Comparison of ENCODE assay signal across 15 cellular contexts in genomic region chr11:12073436-12073835, GRCh38. TPM values are rescaled to one million over a fixed set of nuclear protein-coding genes. Genes with fewer than 3 reads are reported as not detected.
DNase-seq lines count a peak whose midpoint lies in the region; ATAC-seq and TF ChIP-seq lines count a peak whose summit lies in the region.
"Had no signal": no experiment of that assay in that cellular context is flagged by ENCODE, and none has a peak within 500 bp of the region (broad histone marks: within the 10 kb centered on the region; RNA-seq: fewer than 3 reads in every experiment).

No MANE protein-coding gene starts in this region.

- H3K4me1 ChIP-seq in Panc1 (ENCODE audit: control insufficient read depth, insufficient read depth, low read length), result no peaks in the 10 kb centered on the region
- H3K4me1 ChIP-seq in mesenchymal stem cell (ENCODE audit: control insufficient read depth, insufficient read depth, low read depth, low read length), result peaks cover 11% of the 10 kb centered on the region
- H3K4me1 ChIP-seq in transverse colon, result peaks cover 0 to 21% (median 8%) of the 10 kb centered on the region in 4 donors

- H4K8ac ChIP-seq in mesenchymal stem cell (ENCODE audit: low read length), result no peak overlapping the region

- TF ChIP-seq EP300 in transverse colon (IDR thresholded peaks at IDR 0.05; ENCODE audit: low read depth), result no peak

- ATAC-seq in Panc1, result no peak

- peaks cover 9% of the 10 kb centered on the region for H3K36me3 Mint-ChIP-seq in HFFc6 (ENCODE audit: low read depth)

- peaks cover 10% of the 10 kb centered on the region; the same call in 1 of the 2 replicates for H3K9me3 Mint-ChIP-seq in HFFc6
- H3K9me3 Mint-ChIP-seq: CD8-positive, alpha-beta memory T cell; H9 had no signal

- H3K27me3 ChIP-seq in Panc1 (ENCODE audit: control insufficient read depth, insufficient read depth, low read length), result no peaks in the 10 kb centered on the region
- H3K27me3 ChIP-seq in mesenchymal stem cell (ENCODE audit: control insufficient read depth in 1 of 2, insufficient read depth in 1 of 2, low read length in 2 of 2), result no peaks in the 10 kb centered on the region
- H3K27me3 ChIP-seq in transverse colon, result no peaks in the 10 kb centered on the region
- H3K27me3 ChIP-seq: BLaER1 had no signal

- H3K23ac ChIP-seq in mesenchymal stem cell (ENCODE audit: low read length in 2 of 2), result no peak overlapping the region

- H3K36me3 ChIP-seq in Panc1 (ENCODE audit: control insufficient read depth, insufficient read depth, low read length), result no peaks in the 10 kb centered on the region
- no peaks in the 10 kb centered on the region for H3K36me3 ChIP-seq in mesenchymal stem cell (ENCODE audit: control insufficient read depth in 1 of 2, insufficient read depth in 2 of 2, low read depth in 1 of 2, low read length in 2 of 2)
- H3K36me3 ChIP-seq in transverse colon, result no peaks in the 10 kb centered on the region
- H3K36me3 ChIP-seq: BLaER1 had no signal

- H2BK5ac ChIP-seq in mesenchymal stem cell (ENCODE audit: low read depth, low read length, poor library complexity, severe bottlenecking), result no peak overlapping the region

- peak overlapping the region in 1 of 2 experiments; percentile 13 for H3K18ac ChIP-seq in mesenchymal stem cell (ENCODE audit: low read depth in 1 of 2, low read length in 2 of 2)

- H2BK12ac ChIP-seq in mesenchymal stem cell (ENCODE audit: low read length in 2 of 2), result peak overlapping the region in 1 of 2 experiments; percentile 32

- no peak overlapping the region; the same call in 1 of the 2 replicates for H3K4me3 Mint-ChIP-seq in HFFc6
- H3K4me3 Mint-ChIP-seq: CD8-positive, alpha-beta memory T cell; H9 had no signal

- CTCF ChIA-PET in Panc1 (lab: Charles Lee), result no interaction called here

- peak overlapping the region; percentile 23 for H2AK5ac ChIP-seq in mesenchymal stem cell (ENCODE audit: low read length, severe bottlenecking)

- no peak overlapping the region for H3K9ac ChIP-seq in mesenchymal stem cell (ENCODE audit: low read length)
- H3K9ac ChIP-seq: BLaER1 had no signal

- POLR2A ChIA-PET in Panc1 (lab: Charles Lee), result no interaction called here

- H3K27ac Mint-ChIP-seq in HFFc6, result peak overlapping the region; percentile 96
- H3K27ac Mint-ChIP-seq: CD8-positive, alpha-beta memory T cell; H9 had no signal

- peaks cover 5% of the 10 kb centered on the region; the same call in 1 of the 2 replicates for H3K27me3 Mint-ChIP-seq in HFFc6 (ENCODE audit: insufficient read depth)

- H3K4me2 ChIP-seq in mesenchymal stem cell (ENCODE audit: low read length, poor library complexity, severe bottlenecking), result no peak overlapping the region
- H3K4me2 ChIP-seq: BLaER1 had no signal

- peaks cover 76% of the 10 kb centered on the region for H3K4me1 Mint-ChIP-seq in HFFc6 (ENCODE audit: low read depth)

- H4K91ac ChIP-seq in mesenchymal stem cell (ENCODE audit: low read length), result peak overlapping the region; percentile 25

- TF ChIP-seq POLR2A in transverse colon (IDR thresholded peaks at IDR 0.05), result no peak

- H3K14ac ChIP-seq in mesenchymal stem cell (ENCODE audit: low read length in 2 of 2), result no peak overlapping the region

- H2BK15ac ChIP-seq in mesenchymal stem cell (ENCODE audit: low read depth, poor library complexity, severe bottlenecking), result no peak overlapping the region

- TF ChIP-seq CTCF in HFFc6 (IDR thresholded peaks at IDR 0.05) (no peak), Panc1 (IDR thresholded peaks at IDR 0.05) (no peak), transverse colon (IDR thresholded peaks at IDR 0.05) (no peak)

- no peaks in the 10 kb centered on the region for H3K79me1 ChIP-seq in mesenchymal stem cell (replicated peaks; ENCODE audit: low read length, poor library complexity, severe bottlenecking)

- no peak overlapping the region for H2AFZ ChIP-seq in mesenchymal stem cell (ENCODE audit: low read depth, low read length)

- in situ Hi-C loops in Panc1 (cut with HindIII; ENCODE audit: low pct_unique_long_range_greater_than_20kb, low sequenced_read_pairs) (no loop called here), transverse colon (cut with MboI; ENCODE audit: low pct_ligation_motif_present in 1 of 4, low pct_unique_long_range_greater_than_20kb in 1 of 4, low sequenced_read_pairs in 3 of 4) (loop anchor here in 3 of 4 donors (25.0 kb wide), 1 partner anchor 164 kb away; no protein-coding TSS in a partner anchor)

- H3K9me3 ChIP-seq in Panc1 (ENCODE audit: control insufficient read depth, insufficient read depth, low read depth, low read length) (no peaks in the 10 kb centered on the region), mesenchymal stem cell (ENCODE audit: control insufficient read depth, low read length) (no peaks in the 10 kb centered on the region), transverse colon (no peaks in the 10 kb centered on the region)
- H3K9me3 ChIP-seq: BLaER1, Caco-2 had no signal

- H3K27ac ChIP-seq in Panc1 (ENCODE audit: low read length) (peak overlapping the region; percentile 58; the same call in 1 of the 2 replicates), mesenchymal stem cell (ENCODE audit: low read length, poor library complexity, severe bottlenecking) (no peak overlapping the region), transverse colon (no peak overlapping the region), caudate nucleus (ENCODE audit: low read depth, low read length) (no peak overlapping the region)
- H3K27ac ChIP-seq: BLaER1 had no signal

- DNase-seq in HFFc6, result no peak
- no peak for DNase-seq in Panc1 (ENCODE audit: low read depth, low spot score)
- DNase-seq in mesenchymal stem cell, result no peak
- no peak for DNase-seq in transverse colon
- DNase-seq in amniotic stem cell (lab: John Stamatoyannopoulos, UW), result no peak
- DNase-seq in central memory CD4-positive, alpha-beta T cell, result no peak
- DNase-seq in caudate nucleus (lab: John Stamatoyannopoulos, UW), result no peak
- DNase-seq: AML-193; CD8-positive, alpha-beta memory T cell; DND-41; GDM1; GOT3; H9 had no signal

- WGBS in mesenchymal stem cell, result 97% methylated on average over 8 of the region's 8 CpGs
- 94% methylated on average over 8 of the region's 8 CpGs; no CpG with 5 or more reads in 1 of the 2 donors for WGBS in transverse colon (ENCODE audit: low coverage in 1 of 2), 2 donors

- intact Hi-C loops in Panc1 (cut with micrococcal nuclease; ENCODE audit: unreplicated experiment), result no loop called here
- intact Hi-C loops in transverse colon (cut with DNase I; ENCODE audit: low total_unique reads), result no loop called here

- no TSS peak for BruUV-seq in Panc1 (replicated peaks; lab: Mats Ljungman, UMichigan)

- H3K4ac ChIP-seq in mesenchymal stem cell (ENCODE audit: low read depth in 1 of 2, low read length in 2 of 2), result peak overlapping the region; percentile 13 to 35

- H3K4me3 ChIP-seq in Panc1 (ENCODE audit: low read depth in 2 of 2, low read length in 2 of 2), result no peak overlapping the region
- no peak overlapping the region for H3K4me3 ChIP-seq in mesenchymal stem cell (ENCODE audit: insufficient read depth in 1 of 2, low read depth in 1 of 2, low read length in 2 of 2)
- no peak overlapping the region for H3K4me3 ChIP-seq in transverse colon
- H3K4me3 ChIP-seq: BLaER1 had no signal

- no peak overlapping the region for H2BK120ac ChIP-seq in mesenchymal stem cell (ENCODE audit: low read depth, low read length)

RNA-seq across cellular contexts. Expression of gene MICAL2, which starts 37.0 kb away (rescaled TPM):
- total RNA-seq in HFFc6 (2021; fragmentation: NEBNext Ultra II Directional; extraction: Animal tissue kit (Norgen Biotek cat#: 25700)), result 100 to 1,000 TPM; 199 to 252 (median 233) TPM
- total RNA-seq in Panc1 (2021; ENCODE audit: unreplicated experiment) (199 TPM), transverse colon (100 to 1,000 TPM; 309 to 483 (median 316) TPM)
- 183 TPM for polyA plus RNA-seq in Panc1 (2012; ENCODE audit: insufficient read length)
- 96.9 TPM for polyA plus RNA-seq in mesenchymal stem cell (2013, experiment 1 of 2)
- polyA plus RNA-seq in mesenchymal stem cell (2013, experiment 2 of 2), result 100 TPM
